In genomic region chr13:97117388-97117910, GRCh38 we compare ENCODE assay signal across 16 cellular contexts.
DNase-seq lines count a peak whose midpoint lies in the region; ATAC-seq and TF ChIP-seq lines count a peak whose summit lies in the region.
"Had no signal": no experiment of that assay in that cellular context is flagged by ENCODE, and none has a peak within 500 bp of the region (broad histone marks: within the 10 kb centered on the region; RNA-seq: fewer than 3 reads in every experiment).

No MANE protein-coding gene starts in this region.

- no peak overlapping the region for H3K4me3 ChIP-seq in cardiac muscle cell
- H3K4me3 ChIP-seq in left ventricle myocardium inferior = no peak overlapping the region
- no peak overlapping the region for H3K4me3 ChIP-seq in muscle layer of colon (ENCODE audit: low read depth in 1 of 2, low read length in 2 of 2)
- no peak overlapping the region for H3K4me3 ChIP-seq in upper lobe of right lung
- H3K4me3 ChIP-seq: A549, GM23248 had no signal

- intact Hi-C loops in left cardiac atrium (cut with DNase I) (loop anchor here in 1 of 2 donors (10.0 kb wide), 1 partner anchor 227 kb away; no protein-coding TSS in a partner anchor), left ventricle myocardium inferior (cut with micrococcal nuclease) (loop anchor here (5.0 kb wide), 1 partner anchor 225 kb away; no protein-coding TSS in a partner anchor), upper lobe of right lung (cut with DNase I) (loop anchor here (10.0 kb wide), 1 partner anchor 227 kb away; no protein-coding TSS in a partner anchor)

- peaks cover 52% of the 10 kb centered on the region for H3K4me1 ChIP-seq in cardiac muscle cell (ENCODE audit: low read depth)
- peaks cover 54% of the 10 kb centered on the region for H3K4me1 ChIP-seq in left ventricle myocardium inferior
- H3K4me1 ChIP-seq in muscle layer of colon (ENCODE audit: insufficient read depth, low read length) = peaks cover 60% of the 10 kb centered on the region
- H3K4me1 ChIP-seq in upper lobe of right lung = peaks cover 43% of the 10 kb centered on the region

- H3K9ac ChIP-seq in muscle layer of colon (ENCODE audit: low read length) = no peak overlapping the region
- H3K9ac ChIP-seq: GM23248 had no signal

- H3K27ac ChIP-seq in cardiac muscle cell (peak overlapping the region; percentile 49), left ventricle myocardium inferior (replicated peaks) (peak overlapping the region; percentile 64), muscle layer of colon (ENCODE audit: low read depth, low read length) (peak overlapping the region; percentile 64), upper lobe of right lung (peak overlapping the region; percentile 14)
- H3K27ac ChIP-seq: C4-2B, GM23248, HL-60 had no signal

- no peak for TF ChIP-seq CTCF in cardiac muscle cell (IDR thresholded peaks at IDR 0.05; ENCODE audit: low read depth, low read length)
- TF ChIP-seq CTCF in left ventricle myocardium inferior (IDR thresholded peaks at IDR 0.05; ENCODE audit: borderline replicate concordance) = no peak
- no peak for TF ChIP-seq CTCF in upper lobe of right lung (IDR thresholded peaks at IDR 0.05)

- no peaks in the 10 kb centered on the region for H3K36me3 ChIP-seq in cardiac muscle cell
- no peaks in the 10 kb centered on the region for H3K36me3 ChIP-seq in left ventricle myocardium inferior
- no peaks in the 10 kb centered on the region for H3K36me3 ChIP-seq in muscle layer of colon (ENCODE audit: insufficient read depth, low read length)
- no peaks in the 10 kb centered on the region for H3K36me3 ChIP-seq in upper lobe of right lung

- H3K27me3 ChIP-seq in cardiac muscle cell (no peaks in the 10 kb centered on the region), left ventricle myocardium inferior (ENCODE audit: low read depth) (no peaks in the 10 kb centered on the region), muscle layer of colon (ENCODE audit: control insufficient read depth in 1 of 2, insufficient read depth in 2 of 2, low read length in 2 of 2) (no peaks in the 10 kb centered on the region), upper lobe of right lung (no peaks in the 10 kb centered on the region)

- ATAC-seq in left cardiac atrium (no peak), upper lobe of right lung (peak; percentile 69), HG03342 (IDR thresholded peaks at IDR 0.05; ENCODE audit: unreplicated experiment) (no peak)

- DNase-seq in cardiac muscle cell (ENCODE audit: low read depth in 1 of 2, low spot score in 1 of 2) (peak in 1 of 2 donors; percentile 42), left cardiac atrium (no peak), left ventricle myocardium inferior (no peak), upper lobe of right lung (no peak), cortex of kidney (lab: John Stamatoyannopoulos, UW) (no peak)
- no peak for DNase-seq in activated naive CD4-positive, alpha-beta T cell (lab: John Stamatoyannopoulos, UW)
- DNase-seq: KBM-7; NCI-H1048; NCI-H2081 treated with DMSO at 0.1 percent for 48 hours; NK-92 treated with Interleukin-12 subunit alpha and Interleukin-12 subunit beta, amount 100 ng/mL, for 24 hours had no signal

- H3K9me3 ChIP-seq in cardiac muscle cell (ENCODE audit: low read depth) (no peaks in the 10 kb centered on the region), left ventricle myocardium inferior (replicated peaks) (no peaks in the 10 kb centered on the region), muscle layer of colon (ENCODE audit: low read length) (no peaks in the 10 kb centered on the region), upper lobe of right lung (no peaks in the 10 kb centered on the region)
- H3K9me3 ChIP-seq: A549 had no signal

Comparison
In these comparisons a context has a peak if more than half of its experiments do, and no peak if none do; other contexts are left out.
1. H3K27ac ChIP-seq: peak in every context shown above with its lines; median percentile 64 in left ventricle myocardium inferior; 64 in muscle layer of colon; 49 in cardiac muscle cell; 14 in upper lobe of right lung.